In the genomic region with DNA sequence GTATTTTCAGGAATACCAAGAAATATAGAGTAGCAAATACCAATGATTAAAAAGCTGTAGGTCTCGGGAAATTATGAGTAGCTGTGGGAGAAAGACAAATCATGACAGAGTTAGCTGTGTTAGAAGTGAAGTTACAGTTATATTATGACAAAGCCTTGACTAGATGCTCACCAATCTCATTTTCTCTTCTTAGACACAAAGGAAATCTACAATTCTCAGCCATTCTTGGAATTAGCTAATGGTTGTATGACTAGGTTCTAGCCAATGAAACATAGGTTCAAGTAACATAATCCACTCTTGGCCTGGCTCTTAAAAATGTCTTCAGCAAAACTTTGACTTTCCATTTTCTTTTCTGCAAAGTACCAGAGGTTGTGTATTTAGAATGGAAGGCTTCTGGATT, we compare ENCODE assay signal across 3 cellular contexts.
"Had no signal": no experiment of that assay in that cellular context is flagged by ENCODE, and none has a peak within 500 bp of the region (broad histone marks: within the 10 kb centered on the region; RNA-seq: fewer than 3 reads in every experiment).

No MANE protein-coding gene starts in this region.

- ATAC-seq: GM12878 had no signal

- H3K4me3 ChIP-seq: GM12878 had no signal

- DNase-seq: GDM1, GF-D8 had no signal
